14 cellular contexts compared by ENCODE assay signal in genomic region chr3:18735013-18735412, GRCh38.
DNase-seq lines count a peak whose midpoint lies in the region; ATAC-seq and TF ChIP-seq lines count a peak whose summit lies in the region.
"Had no signal": no experiment of that assay in that cellular context is flagged by ENCODE, and none has a peak within 500 bp of the region (broad histone marks: within the 10 kb centered on the region; RNA-seq: fewer than 3 reads in every experiment).

No MANE protein-coding gene starts in this region.

- H3K9me3 Mint-ChIP-seq in natural killer cell treated with Interleukin-12 subunit alpha and Interleukin-12 subunit beta and Interleukin-15 and Interleukin-18, amount 100 ng/mL, for 72 hours: peaks cover 3% of the 10 kb centered on the region
- H3K9me3 Mint-ChIP-seq in natural killer cell: no peaks in the 10 kb centered on the region
- H3K9me3 Mint-ChIP-seq in activated T-helper 17 cell treated with anti-CD3 and anti-CD28 coated beads, Interleukin-2, amount 50 U/mL, for 72 hours: peaks cover 8% of the 10 kb centered on the region
- peaks cover 4% of the 10 kb centered on the region for H3K9me3 Mint-ChIP-seq in stimulated activated effector memory CD8-positive, alpha-beta T cell treated with anti-CD3 and anti-CD28 coated beads, Interleukin-12 subunit alpha, Interleukin-12 subunit beta, amount 100 ng/mL, for 72 hours
- H3K9me3 Mint-ChIP-seq: CD4-positive, CD25-positive, alpha-beta regulatory T cell; CD8-positive, alpha-beta T cell had no signal

- peaks cover 21% of the 10 kb centered on the region for H3K36me3 Mint-ChIP-seq in natural killer cell treated with Interleukin-12 subunit alpha and Interleukin-12 subunit beta and Interleukin-15 and Interleukin-18, amount 100 ng/mL, for 72 hours
- H3K36me3 Mint-ChIP-seq in natural killer cell: no peaks in the 10 kb centered on the region
- H3K36me3 Mint-ChIP-seq in activated T-helper 17 cell treated with anti-CD3 and anti-CD28 coated beads, Interleukin-2, amount 50 U/mL, for 72 hours (ENCODE audit: low read depth): peaks cover 7% of the 10 kb centered on the region
- H3K36me3 Mint-ChIP-seq in stimulated activated effector memory CD8-positive, alpha-beta T cell treated with anti-CD3 and anti-CD28 coated beads, Interleukin-12 subunit alpha, Interleukin-12 subunit beta, amount 100 ng/mL, for 72 hours: peaks cover 21% of the 10 kb centered on the region
- H3K36me3 Mint-ChIP-seq: CD4-positive, CD25-positive, alpha-beta regulatory T cell; CD8-positive, alpha-beta T cell had no signal

- DNase-seq in natural killer cell treated with Interleukin-12 subunit alpha and Interleukin-12 subunit beta and Interleukin-15 and Interleukin-18, amount 100 ng/mL, for 72 hours (ENCODE audit: low spot score): no peak
- DNase-seq in natural killer cell (no peak), activated gamma-delta T cell (lab: John Stamatoyannopoulos, UW) (no peak), NCI-H2029 (lab: John Stamatoyannopoulos, UW) (no peak)
- no peak for DNase-seq in stimulated activated effector memory CD8-positive, alpha-beta T cell treated with anti-CD3 and anti-CD28 coated beads, Interleukin-12 subunit alpha, Interleukin-12 subunit beta, amount 100 ng/mL, for 72 hours (ENCODE audit: low spot score in 2 of 2)
- DNase-seq: Caco-2; CD4-positive, CD25-positive, alpha-beta regulatory T cell; CD8-positive, alpha-beta T cell; DMS153; DND-41; GOT3; HFFc6 had no signal

- ATAC-seq in natural killer cell treated with Interleukin-12 subunit alpha and Interleukin-12 subunit beta and Interleukin-15 and Interleukin-18, amount 100 ng/mL, for 72 hours: no peak
- ATAC-seq in natural killer cell: no peak
- ATAC-seq in activated T-helper 17 cell treated with anti-CD3 and anti-CD28 coated beads, Interleukin-2, amount 50 U/mL, for 72 hours (replicated peaks): no peak
- no peak for ATAC-seq in stimulated activated effector memory CD8-positive, alpha-beta T cell treated with anti-CD3 and anti-CD28 coated beads, Interleukin-12 subunit alpha, Interleukin-12 subunit beta, amount 100 ng/mL, for 72 hours
- ATAC-seq: CD8-positive, alpha-beta T cell had no signal

- H3K27ac Mint-ChIP-seq in natural killer cell treated with Interleukin-12 subunit alpha and Interleukin-12 subunit beta and Interleukin-15 and Interleukin-18, amount 100 ng/mL, for 72 hours: peak overlapping the region; percentile 96 to 99
- H3K27ac Mint-ChIP-seq in natural killer cell: peak overlapping the region in 1 of 2 donors; percentile 53
- H3K27ac Mint-ChIP-seq in activated T-helper 17 cell treated with anti-CD3 and anti-CD28 coated beads, Interleukin-2, amount 50 U/mL, for 72 hours: peak overlapping the region; percentile 4
- peak overlapping the region; percentile 19 for H3K27ac Mint-ChIP-seq in stimulated activated effector memory CD8-positive, alpha-beta T cell treated with anti-CD3 and anti-CD28 coated beads, Interleukin-12 subunit alpha, Interleukin-12 subunit beta, amount 100 ng/mL, for 72 hours
- H3K27ac Mint-ChIP-seq: B cell; CD8-positive, alpha-beta T cell; HFFc6 had no signal

- TF ChIP-seq CTCF in natural killer cell (IDR thresholded peaks at IDR 0.05): no peak

- H3K4me3 Mint-ChIP-seq in natural killer cell treated with Interleukin-12 subunit alpha and Interleukin-12 subunit beta and Interleukin-15 and Interleukin-18, amount 100 ng/mL, for 72 hours: no peak overlapping the region
- no peak overlapping the region for H3K4me3 Mint-ChIP-seq in natural killer cell
- no peak overlapping the region for H3K4me3 Mint-ChIP-seq in activated T-helper 17 cell treated with anti-CD3 and anti-CD28 coated beads, Interleukin-2, amount 50 U/mL, for 72 hours
- no peak overlapping the region for H3K4me3 Mint-ChIP-seq in stimulated activated effector memory CD8-positive, alpha-beta T cell treated with anti-CD3 and anti-CD28 coated beads, Interleukin-12 subunit alpha, Interleukin-12 subunit beta, amount 100 ng/mL, for 72 hours
- H3K4me3 Mint-ChIP-seq: B cell; CD4-positive, CD25-positive, alpha-beta regulatory T cell; CD8-positive, alpha-beta T cell; HFFc6 had no signal

- H3K27me3 Mint-ChIP-seq in natural killer cell treated with Interleukin-12 subunit alpha and Interleukin-12 subunit beta and Interleukin-15 and Interleukin-18, amount 100 ng/mL, for 72 hours: no peaks in the 10 kb centered on the region
- H3K27me3 Mint-ChIP-seq in natural killer cell (ENCODE audit: low read depth in 2 of 2): no peaks in the 10 kb centered on the region
- no peaks in the 10 kb centered on the region for H3K27me3 Mint-ChIP-seq in activated T-helper 17 cell treated with anti-CD3 and anti-CD28 coated beads, Interleukin-2, amount 50 U/mL, for 72 hours
- H3K27me3 Mint-ChIP-seq: B cell; CD4-positive, CD25-positive, alpha-beta regulatory T cell had no signal

- intact Hi-C loops in natural killer cell (cut with micrococcal nuclease): no loop called here

- peaks cover 61 to 71% of the 10 kb centered on the region in 2 donors for H3K4me1 Mint-ChIP-seq in natural killer cell treated with Interleukin-12 subunit alpha and Interleukin-12 subunit beta and Interleukin-15 and Interleukin-18, amount 100 ng/mL, for 72 hours (ENCODE audit: low read depth in 2 of 2)
- H3K4me1 Mint-ChIP-seq in natural killer cell: peaks cover 59 to 61% of the 10 kb centered on the region in 2 donors
- H3K4me1 Mint-ChIP-seq in activated T-helper 17 cell treated with anti-CD3 and anti-CD28 coated beads, Interleukin-2, amount 50 U/mL, for 72 hours: peaks cover 50% of the 10 kb centered on the region
- peaks cover 67% of the 10 kb centered on the region for H3K4me1 Mint-ChIP-seq in stimulated activated effector memory CD8-positive, alpha-beta T cell treated with anti-CD3 and anti-CD28 coated beads, Interleukin-12 subunit alpha, Interleukin-12 subunit beta, amount 100 ng/mL, for 72 hours
